In genomic region chr15:87619161-87619960, GRCh38 we compare ENCODE assay signal across 10 cellular contexts.
DNase-seq lines count a peak whose midpoint lies in the region; ATAC-seq, FAIRE-seq and TF ChIP-seq lines count a peak whose summit lies in the region.
"Had no signal": no experiment of that assay in that cellular context is flagged by ENCODE, and none has a peak within 500 bp of the region (broad histone marks: within the 10 kb centered on the region; RNA-seq: fewer than 3 reads in every experiment).

No MANE protein-coding gene starts in this region.

- FAIRE-seq in HepG2 (lab: Jason Lieb, UNC) (no peak), frontal cortex (lab: Jason Lieb, UNC) (no peak)

- H3K9ac ChIP-seq in liver (ENCODE audit: low read depth in 1 of 2, low read length in 2 of 2) (no peak overlapping the region), HepG2 (ENCODE audit: insufficient read depth, low read depth, low read length) (no peak overlapping the region)

- H3K27ac ChIP-seq in liver (ENCODE audit: low read depth in 1 of 2, low read length in 2 of 2): no peak overlapping the region
- H3K27ac ChIP-seq in HepG2 (ENCODE audit: extremely low read length, insufficient read depth, low read length): no peak overlapping the region
- H3K27ac ChIP-seq in body of pancreas: no peak overlapping the region

- DNase-seq in HepG2 (ENCODE audit: low spot score) (no peak), body of pancreas (no peak), kidney glomerular epithelial cell (lab: John Stamatoyannopoulos, UW) (peak; percentile 63), frontal cortex (ENCODE audit: low spot score in 2 of 2) (no peak), NCI-H345 (lab: John Stamatoyannopoulos, UW) (no peak)
- DNase-seq: activated T-cell treated with anti-CD3 and anti-CD28 coated beads for 4 hours, NCI-H1417 treated with DMSO at 0.1 percent for 48 hours had no signal

- H2AFZ ChIP-seq in HepG2 (ENCODE audit: low read length): no peak overlapping the region

- no peak for ATAC-seq in HepG2
- peak; percentile 64 for ATAC-seq in body of pancreas
- ATAC-seq in GM18858 (IDR thresholded peaks at IDR 0.05; ENCODE audit: unreplicated experiment): no peak
- ATAC-seq in HG03196 (IDR thresholded peaks at IDR 0.05; ENCODE audit: unreplicated experiment): no peak

- H3K4me2 ChIP-seq in HepG2 (ENCODE audit: low read depth, low read length): no peak overlapping the region

- intact Hi-C loops in HepG2 (cut with micrococcal nuclease; ENCODE audit: unreplicated experiment) (no loop called here), body of pancreas (cut with DNase I) (no loop called here)

- BruUV-seq in HepG2 (replicated peaks; lab: Mats Ljungman, UMichigan): no TSS peak

- H3K79me2 ChIP-seq in HepG2 (ENCODE audit: insufficient read depth, low read length): no peaks in the 10 kb centered on the region

- H3K9me3 ChIP-seq in liver (ENCODE audit: control insufficient read depth in 4 of 4, low read length in 3 of 4): no peaks in the 10 kb centered on the region
- peaks cover 82% of the 10 kb centered on the region for H3K9me3 ChIP-seq in HepG2 (ENCODE audit: low read length)
- no peaks in the 10 kb centered on the region for H3K9me3 ChIP-seq in body of pancreas

- H3K36me3 ChIP-seq in liver (ENCODE audit: control insufficient read depth in 4 of 4, insufficient read depth in 3 of 4, low read depth in 1 of 4, low read length in 3 of 4) (no peaks in the 10 kb centered on the region), HepG2 (replicated peaks in 1 of 2; ENCODE audit: control insufficient read depth in 1 of 2, insufficient read depth in 2 of 2, low read length in 2 of 2) (no peaks in the 10 kb centered on the region), body of pancreas (replicated peaks in 1 of 2; ENCODE audit: insufficient read depth in 1 of 2, low read depth in 2 of 2) (no peaks in the 10 kb centered on the region)

- no peak for TF ChIP-seq CTCF in liver (IDR thresholded peaks at IDR 0.05; ENCODE audit: low read depth, low read length, missing input control)
- no peak for TF ChIP-seq CTCF in HepG2 (CRISPR knock-in tag; IDR thresholded peaks at IDR 0.05)
- no peak for TF ChIP-seq CTCF in body of pancreas (IDR thresholded peaks at IDR 0.05)

- H3K4me1 ChIP-seq in liver (ENCODE audit: control insufficient read depth in 4 of 4, insufficient read depth in 4 of 4, low read length in 3 of 4): no peaks in the 10 kb centered on the region
- H3K4me1 ChIP-seq in HepG2 (ENCODE audit: insufficient read depth, low read length): no peaks in the 10 kb centered on the region
- H3K4me1 ChIP-seq in body of pancreas: no peaks in the 10 kb centered on the region

- H3K27me3 ChIP-seq in liver (ENCODE audit: control insufficient read depth in 4 of 4, insufficient read depth in 4 of 4, low read length in 3 of 4): no peaks in the 10 kb centered on the region
- H3K27me3 ChIP-seq in HepG2 (ENCODE audit: control insufficient read depth in 1 of 2, insufficient read depth in 2 of 2, low read length in 2 of 2): no peaks in the 10 kb centered on the region
- H3K27me3 ChIP-seq in body of pancreas: no peaks in the 10 kb centered on the region

- in situ Hi-C loops in HepG2 (cut with HindIII; ENCODE audit: extremely low pct_ligation_motif_present, low pct_unique_long_range_greater_than_20kb): no loop called here

- no peak overlapping the region for H3K4me3 ChIP-seq in liver (ENCODE audit: low read depth in 1 of 3, low read length in 3 of 3)
- H3K4me3 ChIP-seq in HepG2 (replicated peaks in 1 of 3; ENCODE audit: insufficient read depth in 1 of 3, low read depth in 2 of 3, low read length in 3 of 3): no peak overlapping the region
- H3K4me3 ChIP-seq in body of pancreas: no peak overlapping the region

- WGBS in liver: 79% methylated on average over 9 of the region's 9 CpGs
- 59% methylated on average over 9 of the region's 9 CpGs for WGBS in HepG2 (ENCODE audit: low lambda C conversion rate)
- WGBS in body of pancreas, 2 donors: 74 to 79% methylated on average over 9 of the region's 9 CpGs

- TF ChIP-seq EP300 in HepG2 (IDR thresholded peaks at IDR 0.05; ENCODE audit: low read depth in 2 of 2, low read length in 2 of 2) (no peak), HepG2 (CRISPR knock-in tag; IDR thresholded peaks at IDR 0.05; ENCODE audit: borderline replicate concordance) (no peak)

- TF ChIP-seq POLR2A in HepG2 (IDR thresholded peaks at IDR 0.05; ENCODE audit: insufficient read depth in 1 of 2, low read depth in 2 of 2, low read length in 2 of 2): no peak
- no peak for TF ChIP-seq POLR2A in body of pancreas (IDR thresholded peaks at IDR 0.05)

- TF ChIP-seq RAD21 in liver (IDR thresholded peaks at IDR 0.05) (no peak), HepG2 (CRISPR knock-in tag; IDR thresholded peaks at IDR 0.05) (no peak)

- CTCF ChIA-PET in HepG2 (lab: Yijun Ruan, JAX; ENCODE audit: low intra/inter-chr PET ratio, low total read pairs): no interaction called here

- POLR2A ChIA-PET in HepG2 (lab: Yijun Ruan, JAX): no interaction called here

- no peaks in the 10 kb centered on the region for H4K20me1 ChIP-seq in HepG2 (ENCODE audit: insufficient read depth, low read length)

TF ChIP-seq in liver, 16 proteins besides CTCF, POLR2A, EP300 and RAD21:
- TF ChIP-seq FOXA2 (IDR thresholded peaks at IDR 0.05) (no peak), GABPA (IDR thresholded peaks at IDR 0.05 in 1 of 2, conservative IDR thresholded peaks at IDR 0.05 in 1 of 2) (no peak), RXRA (IDR thresholded peaks at IDR 0.05) (no peak), JUND (IDR thresholded peaks at IDR 0.05) (peak; percentile 69 to 79), NR2F2 (IDR thresholded peaks at IDR 0.05) (peak; percentile 71), TAF1 (conservative IDR thresholded peaks at IDR 0.05) (no peak), SP1 (IDR thresholded peaks at IDR 0.05) (no peak), HNF4A (conservative IDR thresholded peaks at IDR 0.05) (no peak)

TF ChIP-seq in HepG2, 621 proteins besides CTCF, POLR2A, EP300 and RAD21:
- TF ChIP-seq KAT7 (CRISPR knock-in tag; IDR thresholded peaks at IDR 0.05; ENCODE audit: borderline replicate concordance) (no peak), TARDBP (CRISPR knock-in tag; IDR thresholded peaks at IDR 0.05) (no peak), MXI1 (IDR thresholded peaks at IDR 0.05; ENCODE audit: borderline replicate concordance, low read depth, low read length) (no peak), KDM5B (CRISPR knock-in tag; IDR thresholded peaks at IDR 0.05; ENCODE audit: borderline replicate concordance) (no peak), HDAC2 (CRISPR knock-in tag; IDR thresholded peaks at IDR 0.05) (no peak), GATA4 (IDR thresholded peaks at IDR 0.05; ENCODE audit: borderline replicate concordance, low read depth) (no peak)
- TF ChIP-seq, protein P1, sequence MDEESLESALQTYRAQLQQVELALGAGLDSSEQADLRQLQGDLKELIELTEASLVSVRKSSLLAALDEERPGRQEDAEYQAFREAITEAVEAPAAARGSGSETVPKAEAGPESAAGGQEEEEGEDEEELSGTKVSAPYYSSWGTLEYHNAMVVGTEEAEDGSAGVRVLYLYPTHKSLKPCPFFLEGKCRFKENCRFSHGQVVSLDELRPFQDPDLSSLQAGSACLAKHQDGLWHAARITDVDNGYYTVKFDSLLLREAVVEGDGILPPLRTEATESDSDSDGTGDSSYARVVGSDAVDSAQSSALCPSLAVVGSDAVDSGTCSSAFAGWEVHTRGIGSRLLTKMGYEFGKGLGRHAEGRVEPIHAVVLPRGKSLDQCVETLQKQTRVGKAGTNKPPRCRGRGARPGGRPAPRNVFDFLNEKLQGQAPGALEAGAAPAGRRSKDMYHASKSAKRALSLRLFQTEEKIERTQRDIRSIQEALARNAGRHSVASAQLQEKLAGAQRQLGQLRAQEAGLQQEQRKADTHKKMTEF (CRISPR knock-in tag; IDR thresholded peaks at IDR 0.05): no peak
- TF ChIP-seq, protein P2, sequence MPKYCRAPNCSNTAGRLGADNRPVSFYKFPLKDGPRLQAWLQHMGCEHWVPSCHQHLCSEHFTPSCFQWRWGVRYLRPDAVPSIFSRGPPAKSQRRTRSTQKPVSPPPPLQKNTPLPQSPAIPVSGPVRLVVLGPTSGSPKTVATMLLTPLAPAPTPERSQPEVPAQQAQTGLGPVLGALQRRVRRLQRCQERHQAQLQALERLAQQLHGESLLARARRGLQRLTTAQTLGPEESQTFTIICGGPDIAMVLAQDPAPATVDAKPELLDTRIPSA (CRISPR knock-in tag; IDR thresholded peaks at IDR 0.05; ENCODE audit: borderline replicate concordance): no peak
TF ChIP-seq in HepG2: peak in this region for 0.
